Comparison of ENCODE assay signal across 1 cellular context in genomic region chr18:74251297-74252031, GRCh38.
TF ChIP-seq lines count a peak whose summit lies in the region.

No MANE protein-coding gene starts in this region.

TF ChIP-seq in K562, 482 proteins besides CTCF, POLR2A, EP300 and RAD21 (continued from another document and continues in another):
- TF ChIP-seq JUND (IDR thresholded peaks at IDR 0.05; ENCODE audit: borderline replicate concordance, low read depth, low read length): peak; percentile 38; the same call in 1 of the 2 replicates
- TF ChIP-seq JUND (tag; IDR thresholded peaks at IDR 0.05; ENCODE audit: borderline replicate concordance, low read depth, low read length): peak; percentile 35; the same call in 2 of the 3 replicates
- no peak for TF ChIP-seq HOXB6 (CRISPR knock-in tag; IDR thresholded peaks at IDR 0.05; ENCODE audit: borderline replicate concordance)
- TF ChIP-seq TAF7 (tag; IDR thresholded peaks at IDR 0.05): no peak
- peak; percentile 73 for TF ChIP-seq ARID1B (IDR thresholded peaks at IDR 0.05)
- peak; percentile 99 for TF ChIP-seq MAFG (tag; conservative IDR thresholded peaks at IDR 0.05)
- no peak for TF ChIP-seq ATF6 (CRISPR knock-in tag; IDR thresholded peaks at IDR 0.05)
- no peak for TF ChIP-seq MGA (IDR thresholded peaks at IDR 0.05)
- TF ChIP-seq CHAMP1 (IDR thresholded peaks at IDR 0.05): no peak
- TF ChIP-seq NR4A1 (CRISPR knock-in tag; IDR thresholded peaks at IDR 0.05): no peak
- TF ChIP-seq NR4A1 (tag; IDR thresholded peaks at IDR 0.05): no peak
- TF ChIP-seq PATZ1 (CRISPR knock-in tag; IDR thresholded peaks at IDR 0.05; ENCODE audit: borderline replicate concordance): no peak
- TF ChIP-seq ZNF639 (CRISPR knock-in tag; conservative IDR thresholded peaks at IDR 0.05 in 1 of 2, IDR thresholded peaks at IDR 0.05 in 1 of 2): 0 out of 4 replicates have a peak, but pooled peaks of 1 of the 2 experiments have one; percentile 47
- no peak for TF ChIP-seq IRF9 (tag; IDR thresholded peaks at IDR 0.05)
- TF ChIP-seq HMBOX1 (IDR thresholded peaks at IDR 0.05): no peak
- TF ChIP-seq BACH1 (tag; IDR thresholded peaks at IDR 0.05): peak; percentile 95
- peak; percentile 92 for TF ChIP-seq CEBPB (tag; IDR thresholded peaks at IDR 0.05)
- TF ChIP-seq TFE3 (CRISPR knock-in tag; IDR thresholded peaks at IDR 0.05): no peak
- peak; percentile 39 for TF ChIP-seq L3MBTL2 (IDR thresholded peaks at IDR 0.05)
- no peak for TF ChIP-seq DACH1 (IDR thresholded peaks at IDR 0.05; ENCODE audit: partially characterized antibody)
- TF ChIP-seq C11orf30 (IDR thresholded peaks at IDR 0.05; ENCODE audit: low read depth): peak; percentile 96
- no peak; the same call in 1 of the 2 replicates for TF ChIP-seq CEBPG (CRISPR knock-in tag; IDR thresholded peaks at IDR 0.05)
- TF ChIP-seq CEBPG (tag; conservative IDR thresholded peaks at IDR 0.05 in 1 of 2, IDR thresholded peaks at IDR 0.05 in 1 of 2): peak; percentile 84 to 85
- TF ChIP-seq LCOR (CRISPR knock-in tag; IDR thresholded peaks at IDR 0.05): no peak
- no peak for TF ChIP-seq TAF15 (IDR thresholded peaks at IDR 0.05; ENCODE audit: low read depth, low read length)
- TF ChIP-seq RNF2 (IDR thresholded peaks at IDR 0.05): no peak
- no peak for TF ChIP-seq HNRNPH1 (optimal IDR thresholded peaks at IDR 0.05; ENCODE audit: low read depth, low read length)
- no peak for TF ChIP-seq ZBTB12 (CRISPR knock-in tag; IDR thresholded peaks at IDR 0.05)
- peak; percentile 61 to 64; a peak in 2 of 4 replicates for TF ChIP-seq TRIM24 (IDR thresholded peaks at IDR 0.05)
